ENCODE assay signal across 1 cellular context in genomic region chr4:124018383-124019317, GRCh38.
TF ChIP-seq lines count a peak whose summit lies in the region.

No MANE protein-coding gene starts in this region.

TF ChIP-seq in HEK293, 187 proteins besides CTCF, POLR2A, EP300 and RAD21 (continued from another document):
- TF ChIP-seq, protein P1, sequence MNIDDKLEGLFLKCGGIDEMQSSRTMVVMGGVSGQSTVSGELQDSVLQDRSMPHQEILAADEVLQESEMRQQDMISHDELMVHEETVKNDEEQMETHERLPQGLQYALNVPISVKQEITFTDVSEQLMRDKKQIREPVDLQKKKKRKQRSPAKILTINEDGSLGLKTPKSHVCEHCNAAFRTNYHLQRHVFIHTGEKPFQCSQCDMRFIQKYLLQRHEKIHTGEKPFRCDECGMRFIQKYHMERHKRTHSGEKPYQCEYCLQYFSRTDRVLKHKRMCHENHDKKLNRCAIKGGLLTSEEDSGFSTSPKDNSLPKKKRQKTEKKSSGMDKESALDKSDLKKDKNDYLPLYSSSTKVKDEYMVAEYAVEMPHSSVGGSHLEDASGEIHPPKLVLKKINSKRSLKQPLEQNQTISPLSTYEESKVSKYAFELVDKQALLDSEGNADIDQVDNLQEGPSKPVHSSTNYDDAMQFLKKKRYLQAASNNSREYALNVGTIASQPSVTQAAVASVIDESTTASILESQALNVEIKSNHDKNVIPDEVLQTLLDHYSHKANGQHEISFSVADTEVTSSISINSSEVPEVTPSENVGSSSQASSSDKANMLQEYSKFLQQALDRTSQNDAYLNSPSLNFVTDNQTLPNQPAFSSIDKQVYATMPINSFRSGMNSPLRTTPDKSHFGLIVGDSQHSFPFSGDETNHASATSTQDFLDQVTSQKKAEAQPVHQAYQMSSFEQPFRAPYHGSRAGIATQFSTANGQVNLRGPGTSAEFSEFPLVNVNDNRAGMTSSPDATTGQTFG (tag by site-specific recombination; IDR thresholded peaks at IDR 0.05; ENCODE audit: borderline replicate concordance), result no peak
